16 cellular contexts compared by ENCODE assay signal in the genomic region with DNA sequence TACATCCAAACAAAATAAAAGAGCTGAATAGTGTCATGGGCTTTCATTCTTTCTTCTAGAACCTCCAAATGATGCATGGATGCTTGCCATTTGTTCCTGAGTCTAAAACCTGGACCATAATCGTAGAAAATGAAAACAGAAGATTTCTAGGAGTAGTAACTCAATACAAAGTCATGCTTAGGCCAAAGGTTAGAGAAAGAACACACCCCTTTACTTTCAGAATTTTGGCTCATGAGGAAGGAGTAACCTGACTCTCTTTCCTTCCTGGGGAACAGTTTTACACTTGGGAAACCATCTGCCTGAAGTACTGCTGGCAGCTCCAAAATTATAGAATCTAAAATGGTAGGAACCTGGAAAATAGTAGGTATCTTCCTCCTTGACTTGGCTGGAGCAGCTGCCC.
A peak's percentile ranks its signal among the peaks of the same experiment; 100 is the strongest.
DNase-seq lines count a peak whose midpoint lies in the region; ATAC-seq and TF ChIP-seq lines count a peak whose summit lies in the region.
"Had no signal": no experiment of that assay in that cellular context is flagged by ENCODE, and none has a peak within 500 bp of the region (broad histone marks: within the 10 kb centered on the region; RNA-seq: fewer than 3 reads in every experiment).

No MANE protein-coding gene starts in this region.

- TF ChIP-seq CTCF in MCF 10A (IDR thresholded peaks at IDR 0.05; ENCODE audit: unreplicated experiment) (no peak), mammary epithelial cell (conservative IDR thresholded peaks at IDR 0.05 in 1 of 2, IDR thresholded peaks at IDR 0.05 in 1 of 2; ENCODE audit: extremely low read depth in 1 of 2, insufficient read depth in 1 of 2, low read depth in 1 of 2, low read length in 2 of 2) (no peak), GM13976 (IDR thresholded peaks at IDR 0.05; ENCODE audit: borderline replicate concordance, control extremely low read depth, extremely low read depth, insufficient read depth, missing control alignments) (no peak)

- no peak overlapping the region for H3K27ac Mint-ChIP-seq in MCF 10A (ENCODE audit: low read depth, unreplicated experiment)
- H3K27ac Mint-ChIP-seq in immature natural killer cell = peak overlapping the region; percentile 8 to 73 (median 26)
- H3K27ac Mint-ChIP-seq: memory B cell had no signal

- H3K27ac ChIP-seq in mammary epithelial cell (ENCODE audit: insufficient read depth, low read depth, low read length) = no peak overlapping the region
- H3K27ac ChIP-seq: ovary had no signal

- in situ Hi-C loops in mammary epithelial cell (cut with MboI; ENCODE audit: low sequenced_read_pairs in 2 of 2) = no loop called here
- in situ Hi-C loops in GM13976 (cut with MboI; ENCODE audit: low sequenced_read_pairs, unreplicated experiment) = no loop called here

- H3K4me1 ChIP-seq in mammary epithelial cell (ENCODE audit: insufficient read depth, low read length) = peaks cover 41% of the 10 kb centered on the region

- ATAC-seq in HG03039 (IDR thresholded peaks at IDR 0.05; ENCODE audit: unreplicated experiment) = no peak
- ATAC-seq: Right ventricle myocardium inferior had no signal

- H3K4me3 ChIP-seq in mammary epithelial cell (replicated peaks in 1 of 3; ENCODE audit: insufficient read depth in 1 of 3, low read depth in 2 of 3, low read length in 3 of 3) = no peak overlapping the region
- H3K4me3 ChIP-seq: ovary had no signal

- dilution Hi-C loops in mammary epithelial cell (cut with HindIII; ENCODE audit: low sequenced_read_pairs) = loop anchor here (10.0 kb wide), 1 partner anchor 520 kb away; no protein-coding TSS in a partner anchor

- H3K4me2 ChIP-seq in mammary epithelial cell (ENCODE audit: insufficient read depth, low read depth, low read length) = no peak overlapping the region

- H3K4me3 Mint-ChIP-seq in MCF 10A (ENCODE audit: unreplicated experiment) (no peak overlapping the region), immature natural killer cell (no peak overlapping the region)
- H3K4me3 Mint-ChIP-seq: activated CD4-positive, alpha-beta memory T cell treated with anti-CD3 and anti-CD28 coated beads for 36 hours; brain; memory B cell had no signal

- no peak overlapping the region for H3K9ac ChIP-seq in mammary epithelial cell (ENCODE audit: insufficient read depth, low read length)

- no TSS peak for BruUV-seq in MCF 10A (replicated peaks; lab: Mats Ljungman, UMichigan)
- BruUV-seq in mammary epithelial cell (replicated peaks; lab: Mats Ljungman, UMichigan) = no TSS peak

- 100% methylated on average over 1 of the region's 1 CpG for WGBS in mammary epithelial cell (ENCODE audit: low coverage, missing lambda C conversion rate)

- no peaks in the 10 kb centered on the region for H3K36me3 ChIP-seq in mammary epithelial cell (ENCODE audit: insufficient read depth, low read length)
- H3K36me3 ChIP-seq: ovary had no signal

- H3K27me3 Mint-ChIP-seq in MCF 10A (ENCODE audit: insufficient read depth, unreplicated experiment) (no peaks in the 10 kb centered on the region), immature natural killer cell (ENCODE audit: low read depth in 3 of 3) (peaks cover 0 to 2% (median 0%) of the 10 kb centered on the region in 3 donors)
- H3K27me3 Mint-ChIP-seq: activated CD4-positive, alpha-beta memory T cell treated with anti-CD3 and anti-CD28 coated beads for 36 hours; memory B cell had no signal

- H3K36me3 Mint-ChIP-seq in MCF 10A (ENCODE audit: insufficient read depth, unreplicated experiment) (no peaks in the 10 kb centered on the region), immature natural killer cell (peaks cover 0 to 8% (median 0%) of the 10 kb centered on the region in 3 donors)
- H3K36me3 Mint-ChIP-seq: activated CD4-positive, alpha-beta memory T cell treated with anti-CD3 and anti-CD28 coated beads for 36 hours; brain; memory B cell had no signal

- H3K9me3 Mint-ChIP-seq in MCF 10A (ENCODE audit: unreplicated experiment) = no peaks in the 10 kb centered on the region
- H3K9me3 Mint-ChIP-seq in immature natural killer cell = no peaks in the 10 kb centered on the region
- H3K9me3 Mint-ChIP-seq: activated CD4-positive, alpha-beta memory T cell treated with anti-CD3 and anti-CD28 coated beads for 36 hours; brain; memory B cell had no signal

- intact Hi-C loops in MCF 10A (cut with micrococcal nuclease) = no loop called here
- intact Hi-C loops in mammary epithelial cell (cut with micrococcal nuclease) = no loop called here

- no peaks in the 10 kb centered on the region for H3K27me3 ChIP-seq in mammary epithelial cell (ENCODE audit: insufficient read depth, low read length)
- H3K27me3 ChIP-seq: ovary had no signal

- H3K79me2 ChIP-seq in mammary epithelial cell (ENCODE audit: insufficient read depth, low read length) = no peaks in the 10 kb centered on the region

- CTCF ChIA-PET in MCF 10A (lab: Yijun Ruan, JAX) (no interaction called here), mammary epithelial cell (lab: Charles Lee; ENCODE audit: low non-redundant PET) (no interaction called here)

- H3K9me3 ChIP-seq in mammary epithelial cell (replicated peaks; ENCODE audit: insufficient read depth, low read length) = no peaks in the 10 kb centered on the region
- H3K9me3 ChIP-seq: ovary had no signal

- H2AFZ ChIP-seq in mammary epithelial cell (ENCODE audit: low read depth, low read length) = no peak overlapping the region

- no peaks in the 10 kb centered on the region for H4K20me1 ChIP-seq in mammary epithelial cell (ENCODE audit: insufficient read depth, low read length)

- H3K4me1 Mint-ChIP-seq in MCF 10A (ENCODE audit: insufficient read depth, unreplicated experiment) (no peaks in the 10 kb centered on the region), immature natural killer cell (peaks cover 62 to 77% of the 10 kb centered on the region in 2 donors)

- DNase-seq in MCF 10A (ENCODE audit: unreplicated experiment) (peak; percentile 13), mammary epithelial cell (no peak), SW480 (ENCODE audit: low spot score) (peak; percentile 52), immature natural killer cell (no peak), NCI-H524 (lab: John Stamatoyannopoulos, UW) (no peak), NCI-H345 (lab: John Stamatoyannopoulos, UW) (no peak), GM13976 (ENCODE audit: low spot score) (no peak)
- DNase-seq: activated CD4-positive, alpha-beta memory T cell treated with anti-CD3 and anti-CD28 coated beads for 36 hours; effector CD4-positive, alpha-beta T cell; NCI-H146; ovary; substantia nigra had no signal

- POLR2A ChIA-PET in MCF 10A (lab: Yijun Ruan, JAX) = interaction anchor here (0.7 to 0.9 kb wide), 2 partner anchors 21 to 137 kb away, joined by 3 read pairs; no protein-coding TSS in a partner anchor

Comparison
In these comparisons a context has a peak if more than half of its experiments do, and no peak if none do; other contexts are left out.
1. DNase-seq: peak in MCF 10A (single experiment) and SW480 (single experiment); none in mammary epithelial cell (single experiment), immature natural killer cell (0 of 3), NCI-H524 (0 of 2), NCI-H345 (single experiment) and GM13976 (single experiment).